8 cellular contexts compared by ENCODE assay signal in genomic region chr11:75526192-75526541, GRCh38. TPM values are rescaled to one million over a fixed set of nuclear protein-coding genes. Genes with fewer than 3 reads are reported as not detected.
DNase-seq lines count a peak whose midpoint lies in the region; ATAC-seq and TF ChIP-seq lines count a peak whose summit lies in the region.

No MANE protein-coding gene starts in this region.

- H3K4me3 Mint-ChIP-seq in nephron: peak overlapping the region; percentile 85 to 86 (median 86)

- peak overlapping the region in 5 of 59 donors; percentile 31 to 73 (median 49) for H3K27ac ChIP-seq in dorsolateral prefrontal cortex

- no peaks in the 10 kb centered on the region for H3K9me3 Mint-ChIP-seq in nephron

- no peak for ATAC-seq in GM21717 (IDR thresholded peaks at IDR 0.05; ENCODE audit: unreplicated experiment)

- H3K27me3 Mint-ChIP-seq in nephron (ENCODE audit: low read depth): peaks cover 48% of the 10 kb centered on the region

- H3K27ac Mint-ChIP-seq in nephron: peak overlapping the region in 1 of 3 experiments; percentile 21

- no peak for TF ChIP-seq CTCF in BJ (IDR thresholded peaks at IDR 0.05; ENCODE audit: insufficient read depth, low read depth, low read length)
- no peak for TF ChIP-seq CTCF in LNCaP clone FGC (IDR thresholded peaks at IDR 0.05; ENCODE audit: control insufficient read depth, extremely low read depth, insufficient read depth)
- TF ChIP-seq CTCF in dorsolateral prefrontal cortex (IDR thresholded peaks at IDR 0.05 in 54 of 56, conservative IDR thresholded peaks at IDR 0.05 in 2 of 56; ENCODE audit: low read depth in 1 of 56, partially characterized antibody in 56 of 56): no peak
- TF ChIP-seq CTCF in nephron (IDR thresholded peaks at IDR 0.05; ENCODE audit: unreplicated experiment in 3 of 3): no peak

- H3K36me3 ChIP-seq in BJ (ENCODE audit: control insufficient read depth, insufficient read depth, low read length): no peaks in the 10 kb centered on the region; the same call in 1 of the 2 replicates

- CTCF ChIA-PET in BJ (lab: Yijun Ruan, JAX): interaction anchor here (1.0 to 2.7 kb wide), 6 partner anchors 23 to 137 kb away, joined by 3 to 25 read pairs (median 4); no protein-coding TSS in a partner anchor

- intact Hi-C loops in dorsolateral prefrontal cortex (cut with DNase I): loop anchor here in 1 of 2 donors (5.0 kb wide), 1 partner anchor 139 kb away; no protein-coding TSS in a partner anchor
- intact Hi-C loops in head of caudate nucleus (cut with DNase I): no loop called here

- H3K4me3 ChIP-seq in BJ (ENCODE audit: low read depth, low read length) (peak overlapping the region; percentile 89), LNCaP clone FGC (ENCODE audit: low read depth, low read length) (peak overlapping the region; percentile 48), dorsolateral prefrontal cortex (peak overlapping the region; percentile 57 to 88 (median 74))

- POLR2A ChIA-PET in BJ (lab: Charles Lee): interaction anchor here (0.6 kb wide), 2 partner anchors 27 to 52 kb away, joined by 6 to 12 read pairs; no protein-coding TSS in a partner anchor

- H3K4me1 Mint-ChIP-seq in nephron: peaks cover 7% of the 10 kb centered on the region

- H3K36me3 Mint-ChIP-seq in nephron (ENCODE audit: low read depth): no peaks in the 10 kb centered on the region

- H3K27me3 ChIP-seq in BJ (ENCODE audit: control insufficient read depth, insufficient read depth, low read length): peaks cover 15% of the 10 kb centered on the region; the same call in 1 of the 2 replicates
- H3K27me3 ChIP-seq in dorsolateral prefrontal cortex: no peaks in the 10 kb centered on the region

- DNase-seq in BJ (ENCODE audit: low read depth): no peak
- DNase-seq in LNCaP clone FGC (ENCODE audit: low read depth): no peak
- DNase-seq in dorsolateral prefrontal cortex: no peak
- DNase-seq in head of caudate nucleus: no peak
- no peak for DNase-seq in NK-92 (lab: John Stamatoyannopoulos, UW; ENCODE audit: unreplicated experiment)
- DNase-seq in medulla oblongata (ENCODE audit: extremely low spot score): no peak

RNA-seq across cellular contexts. Expression of gene GDPD5, which starts 0.4 kb away (rescaled TPM):
- polyA plus RNA-seq in BJ (2011; rRNA removed): 5.0 and 7.7 TPM in 2 replicates
- 12.0 and 14.4 TPM in 2 replicates for polyA minus RNA-seq in BJ (2011; rRNA and poly(A)+ RNA removed)
- 10 to 100 TPM; 15.7 to 42.6 (median 27.3) TPM for total RNA-seq in dorsolateral prefrontal cortex

RNA-seq across cellular contexts. Expression of gene SERPINH1, which starts 35.9 kb away (rescaled TPM):
- 1,158 and 1,604 TPM in 2 replicates for polyA plus RNA-seq in BJ (2011; rRNA removed)
- polyA minus RNA-seq in BJ (2011; rRNA and poly(A)+ RNA removed): 433 and 530 TPM in 2 replicates
- total RNA-seq in dorsolateral prefrontal cortex: 100 to 1,000 TPM in 5 of 120 experiments, 10 to 100 TPM in 86, 1 to 10 TPM in 29; 5.4 to 227 (median 14.8) TPM
